16 cellular contexts compared by ENCODE assay signal in genomic region chr4:118972167-118972566, GRCh38.
DNase-seq lines count a peak whose midpoint lies in the region; ATAC-seq and TF ChIP-seq lines count a peak whose summit lies in the region.
"Had no signal": no experiment of that assay in that cellular context is flagged by ENCODE, and none has a peak within 500 bp of the region (broad histone marks: within the 10 kb centered on the region; RNA-seq: fewer than 3 reads in every experiment).

No MANE protein-coding gene starts in this region.

- 23 to 92% methylated on average over 2 of the region's 2 CpGs for WGBS in esophagus squamous epithelium, 2 donors
- WGBS in prostate gland: 48% methylated on average over 2 of the region's 2 CpGs
- 27 to 33% methylated on average over 2 of the region's 2 CpGs for WGBS in thyroid gland, 2 donors

- intact Hi-C loops in esophagus squamous epithelium (cut with DNase I): no loop called here
- intact Hi-C loops in prostate gland (cut with DNase I): no loop called here
- intact Hi-C loops in thyroid gland (cut with DNase I): no loop called here

- TF ChIP-seq CTCF in astrocyte of the cerebellum (IDR thresholded peaks at IDR 0.05; ENCODE audit: low read depth, low read length, missing control alignments) (no peak), esophagus squamous epithelium (IDR thresholded peaks at IDR 0.05) (no peak), prostate gland (IDR thresholded peaks at IDR 0.05) (no peak), thyroid gland (IDR thresholded peaks at IDR 0.05) (no peak), foreskin keratinocyte (conservative IDR thresholded peaks at IDR 0.05) (no peak)

- ATAC-seq in GM21737 (IDR thresholded peaks at IDR 0.05; ENCODE audit: unreplicated experiment): no peak
- no peak for ATAC-seq in SK-N-SH treated with all-trans-retinoic acid at 6 μM for 48 hours
- no peak for ATAC-seq in foreskin keratinocyte

- H3K27ac ChIP-seq in esophagus squamous epithelium: peak overlapping the region in 3 of 4 donors; percentile 8 to 70 (median 66)
- H3K27ac ChIP-seq in prostate gland: peak overlapping the region; percentile 17 to 46
- H3K27ac ChIP-seq in thyroid gland: no peak overlapping the region
- H3K27ac ChIP-seq in foreskin keratinocyte: no peak overlapping the region

- DNase-seq in astrocyte of the cerebellum (ENCODE audit: low read depth): peak; percentile 57
- DNase-seq in esophagus squamous epithelium (lab: John Stamatoyannopoulos, UW): no peak
- no peak for DNase-seq in prostate gland (ENCODE audit: low spot score)
- DNase-seq in thyroid gland: peak; percentile 61 to 80
- no peak for DNase-seq in stimulated activated CD4-positive, alpha-beta T cell treated with anti-CD3 and anti-CD28 coated beads, Interleukin-1b, Interleukin-23, amount 100 ng/mL, for 48 hours
- DNase-seq in foreskin keratinocyte: no peak
- DNase-seq: ACHN; CD4-positive, CD25-positive, alpha-beta regulatory T cell; DND-41; GDM1; MV-4-11; NCI-H1417 treated with DMSO at 0.1 percent for 48 hours; NCI-H2081; NCI-H510A treated with DMSO at 0.1 percent for 48 hours had no signal

- TF ChIP-seq POLR2A in esophagus squamous epithelium (IDR thresholded peaks at IDR 0.05) (no peak), prostate gland (IDR thresholded peaks at IDR 0.05) (no peak), thyroid gland (IDR thresholded peaks at IDR 0.05) (no peak)

- H3K4me3 ChIP-seq in astrocyte of the cerebellum (ENCODE audit: low read depth, low read length) (no peak overlapping the region), esophagus squamous epithelium (no peak overlapping the region), prostate gland (no peak overlapping the region), thyroid gland (replicated peaks in 1 of 3) (no peak overlapping the region)

- H3K36me3 ChIP-seq in esophagus squamous epithelium (no peaks in the 10 kb centered on the region), prostate gland (no peaks in the 10 kb centered on the region), thyroid gland (no peaks in the 10 kb centered on the region)

- no peaks in the 10 kb centered on the region for H3K9me3 ChIP-seq in esophagus squamous epithelium
- H3K9me3 ChIP-seq in prostate gland: no peaks in the 10 kb centered on the region
- H3K9me3 ChIP-seq in thyroid gland: no peaks in the 10 kb centered on the region

- H3K27me3 ChIP-seq in esophagus squamous epithelium (no peaks in the 10 kb centered on the region), prostate gland (replicated peaks; ENCODE audit: insufficient read depth) (no peaks in the 10 kb centered on the region), thyroid gland (no peaks in the 10 kb centered on the region), foreskin keratinocyte (no peaks in the 10 kb centered on the region)

- peaks cover 9 to 63% (median 17%) of the 10 kb centered on the region in 3 donors for H3K4me1 ChIP-seq in esophagus squamous epithelium
- no peaks in the 10 kb centered on the region for H3K4me1 ChIP-seq in prostate gland (replicated peaks)
- H3K4me1 ChIP-seq in thyroid gland: peaks cover 4 to 12% of the 10 kb centered on the region in 2 donors
- H3K4me1 ChIP-seq in foreskin keratinocyte: peaks cover 7% of the 10 kb centered on the region

- in situ Hi-C loops in astrocyte of the cerebellum (cut with HindIII; ENCODE audit: low sequenced_read_pairs): loop anchor here (25.0 kb wide), 1 partner anchor 235 kb away; no protein-coding TSS in a partner anchor

TF ChIP-seq in SK-N-SH treated with all-trans-retinoic acid at 6 μM for 48 hours, 23 proteins besides CTCF, POLR2A, EP300 and RAD21:
- TF ChIP-seq ZFP3 (CRISPR knock-in tag; IDR thresholded peaks at IDR 0.05): no peak
- no peak for TF ChIP-seq ZNF8 (CRISPR knock-in tag; IDR thresholded peaks at IDR 0.05)
- no peak for TF ChIP-seq ARNTL (CRISPR knock-in tag; IDR thresholded peaks at IDR 0.05; ENCODE audit: borderline replicate concordance, low read depth)
- no peak for TF ChIP-seq ZNF70 (CRISPR knock-in tag; IDR thresholded peaks at IDR 0.05)
- no peak for TF ChIP-seq ZFP30 (CRISPR knock-in tag; IDR thresholded peaks at IDR 0.05)
- TF ChIP-seq TCF4 (CRISPR knock-in tag; IDR thresholded peaks at IDR 0.05; ENCODE audit: borderline replicate concordance): no peak
- TF ChIP-seq CSDC2 (CRISPR knock-in tag; IDR thresholded peaks at IDR 0.05): no peak
- no peak for TF ChIP-seq PPARA (CRISPR knock-in tag; IDR thresholded peaks at IDR 0.05; ENCODE audit: borderline replicate concordance)
- no peak for TF ChIP-seq ZNF565 (CRISPR knock-in tag; conservative IDR thresholded peaks at IDR 0.05; ENCODE audit: low read depth)
TF ChIP-seq in SK-N-SH treated with all-trans-retinoic acid at 6 μM for 48 hours: peak in this region for 0.

Comparison
In these comparisons a context has a peak if more than half of its experiments do, and no peak if none do; other contexts are left out.
1. DNase-seq: peak in astrocyte of the cerebellum (single experiment) and thyroid gland (2 of 2); none in esophagus squamous epithelium (single experiment), prostate gland (single experiment), stimulated activated CD4-positive, alpha-beta T cell treated with anti-CD3 and anti-CD28 coated beads, Interleukin-1b, Interleukin-23, amount 100 ng/mL, for 48 hours (single experiment) and foreskin keratinocyte (0 of 2).
2. H3K27ac ChIP-seq: peak in esophagus squamous epithelium (3 of 4) and prostate gland (2 of 2); none in thyroid gland (0 of 3) and foreskin keratinocyte (single experiment).